ENCODE assay signal across 16 cellular contexts in genomic region chr3:75983609-75984290, GRCh38.
"Had no signal": no experiment of that assay in that cellular context is flagged by ENCODE, and none has a peak within 500 bp of the region (broad histone marks: within the 10 kb centered on the region; RNA-seq: fewer than 3 reads in every experiment).

No MANE protein-coding gene starts in this region.

- H3K4me1 ChIP-seq: ascending aorta, lower lobe of right lung, sigmoid colon had no signal

- H3K36me3 ChIP-seq: ascending aorta, cardiac muscle cell, lower lobe of right lung, sigmoid colon had no signal

- H3K27ac ChIP-seq: ascending aorta, cardiac muscle cell, lower lobe of right lung, sigmoid colon had no signal

- H3K27me3 ChIP-seq: ascending aorta, cardiac muscle cell, sigmoid colon had no signal

- H3K9me3 ChIP-seq: ascending aorta, lower lobe of right lung, sigmoid colon had no signal

- H3K4me3 ChIP-seq: ascending aorta, cardiac muscle cell, lower lobe of right lung, sigmoid colon had no signal

- DNase-seq: activated naive CD8-positive, alpha-beta T cell treated with anti-CD3 and anti-CD28 coated beads for 36 hours; activated T-cell treated with anti-CD3 and anti-CD28 coated beads, Interleukin-2, amount 50 U/mL, for 1 hour; hippocampal formation; left cardiac atrium; lower lobe of right lung; natural killer cell; nucleus accumbens; sigmoid colon; stimulated activated CD4-positive, alpha-beta T cell treated with anti-CD3 and anti-CD28 coated beads, Interleukin-12 subunit alpha, Interleukin-12 subunit beta, amount 100 ng/mL, for 4 hours; stimulated activated naive CD4-positive, alpha-beta T cell; substantia nigra; T-helper 2 cell; trophoblast cell had no signal

- ATAC-seq: activated CD4-positive, CD25-positive, alpha-beta regulatory T cell treated with anti-CD3 and anti-CD28 coated beads, Interleukin-2, amount 50 U/mL, for 24 hours; left cardiac atrium; lower lobe of right lung; natural killer cell had no signal
